In the genomic region with DNA sequence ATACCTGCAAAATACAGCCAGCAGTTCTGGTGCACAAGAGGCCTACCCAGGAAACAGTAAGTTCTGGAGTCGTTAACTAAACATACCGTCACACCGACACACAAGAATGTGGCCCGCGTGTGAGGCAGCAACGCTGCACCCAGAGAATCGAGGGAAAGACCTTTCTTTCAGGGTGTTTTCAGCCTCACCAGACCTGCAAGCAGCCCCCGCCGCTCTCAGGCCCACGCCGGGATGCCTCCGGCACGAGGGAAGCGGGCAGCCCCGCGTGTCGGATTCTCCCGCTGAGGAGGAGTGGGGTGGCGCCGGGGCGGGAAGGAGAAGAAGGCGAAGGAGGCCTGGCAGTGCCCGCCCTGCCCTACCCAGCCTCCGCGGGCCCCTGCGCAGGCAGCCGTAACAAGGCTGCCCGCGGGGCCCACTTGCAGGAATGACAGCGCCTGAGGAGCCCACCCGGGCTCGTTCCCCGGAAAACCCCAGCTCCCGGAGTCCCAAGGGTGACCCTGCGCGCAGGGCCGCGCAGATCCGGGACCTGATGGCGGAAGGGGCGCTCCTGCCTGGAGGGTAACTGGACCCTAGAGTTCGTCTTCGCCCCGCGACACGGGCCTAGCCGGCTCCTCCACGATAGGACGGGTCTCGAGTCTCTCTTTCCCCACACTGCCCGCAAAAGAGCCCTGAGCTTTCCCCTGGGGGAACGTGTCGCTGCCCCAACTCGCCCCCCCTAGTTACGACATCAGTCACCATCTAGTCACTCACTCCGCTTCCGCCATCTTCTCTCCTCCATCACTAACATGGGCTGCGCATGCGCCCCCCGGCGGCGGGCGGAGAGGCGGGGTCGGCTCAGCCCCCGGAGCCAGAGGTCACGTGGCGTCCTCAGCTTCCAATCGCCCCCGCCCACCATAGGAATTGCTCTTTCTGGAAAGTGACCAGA, we compare ENCODE assay signal across 8 cellular contexts. TPM values are rescaled to one million over a fixed set of nuclear protein-coding genes. Genes with fewer than 3 reads are reported as not detected.
DNase-seq lines count a peak whose midpoint lies in the region; ATAC-seq and TF ChIP-seq lines count a peak whose summit lies in the region.

A gene with protein sequence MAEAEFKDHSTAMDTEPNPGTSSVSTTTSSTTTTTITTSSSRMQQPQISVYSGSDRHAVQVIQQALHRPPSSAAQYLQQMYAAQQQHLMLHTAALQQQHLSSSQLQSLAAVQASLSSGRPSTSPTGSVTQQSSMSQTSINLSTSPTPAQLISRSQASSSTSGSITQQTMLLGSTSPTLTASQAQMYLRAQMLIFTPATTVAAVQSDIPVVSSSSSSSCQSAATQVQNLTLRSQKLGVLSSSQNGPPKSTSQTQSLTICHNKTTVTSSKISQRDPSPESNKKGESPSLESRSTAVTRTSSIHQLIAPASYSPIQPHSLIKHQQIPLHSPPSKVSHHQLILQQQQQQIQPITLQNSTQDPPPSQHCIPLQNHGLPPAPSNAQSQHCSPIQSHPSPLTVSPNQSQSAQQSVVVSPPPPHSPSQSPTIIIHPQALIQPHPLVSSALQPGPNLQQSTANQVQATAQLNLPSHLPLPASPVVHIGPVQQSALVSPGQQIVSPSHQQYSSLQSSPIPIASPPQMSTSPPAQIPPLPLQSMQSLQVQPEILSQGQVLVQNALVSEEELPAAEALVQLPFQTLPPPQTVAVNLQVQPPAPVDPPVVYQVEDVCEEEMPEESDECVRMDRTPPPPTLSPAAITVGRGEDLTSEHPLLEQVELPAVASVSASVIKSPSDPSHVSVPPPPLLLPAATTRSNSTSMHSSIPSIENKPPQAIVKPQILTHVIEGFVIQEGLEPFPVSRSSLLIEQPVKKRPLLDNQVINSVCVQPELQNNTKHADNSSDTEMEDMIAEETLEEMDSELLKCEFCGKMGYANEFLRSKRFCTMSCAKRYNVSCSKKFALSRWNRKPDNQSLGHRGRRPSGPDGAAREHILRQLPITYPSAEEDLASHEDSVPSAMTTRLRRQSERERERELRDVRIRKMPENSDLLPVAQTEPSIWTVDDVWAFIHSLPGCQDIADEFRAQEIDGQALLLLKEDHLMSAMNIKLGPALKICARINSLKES (minus strand): TSS at position 782 of the 925 bp plus-strand sequence. CDS start 18 bp downstream, at position 764.

- H3K4me3 ChIP-seq in AG10803 (ENCODE audit: low read length): peak within 1 kb of the TSS; percentile 77

- peak within 1 kb of the TSS; percentile 98 to 100 (median 99) for H3K4me3 Mint-ChIP-seq in immature natural killer cell

- H3K27me3 Mint-ChIP-seq in immature natural killer cell (ENCODE audit: low read depth in 3 of 3): peaks cover 3 to 14% (median 7%) of the 10 kb centered on the region in 3 donors

- DNase-seq in AG10803 (ENCODE audit: low read depth): peak; percentile 90
- peak; percentile 72 for DNase-seq in NCI-H345 treated with DMSO at 0.1 percent for 48 hours (lab: John Stamatoyannopoulos, UW; ENCODE audit: unreplicated experiment)
- DNase-seq in activated CD4-positive, CD25-positive, alpha-beta regulatory T cell (lab: John Stamatoyannopoulos, UW): peak; percentile 83 to 89 (median 86)
- peak; percentile 37 to 95 (median 88) for DNase-seq in caudate nucleus (lab: John Stamatoyannopoulos, UW)
- DNase-seq in immature natural killer cell: peak; percentile 93
- DNase-seq in smooth muscle cell of the brain vasculature (ENCODE audit: low read depth, low spot score): peak; percentile 80

- H3K27ac Mint-ChIP-seq in immature natural killer cell: peak within 1 kb of the TSS; percentile 95 to 100 (median 100)

- H3K27ac ChIP-seq in caudate nucleus (ENCODE audit: low read depth, low read length): peak within 1 kb of the TSS; percentile 93

- ATAC-seq in GM19035 (IDR thresholded peaks at IDR 0.05; ENCODE audit: unreplicated experiment) (peak; percentile 78), HG03342 (IDR thresholded peaks at IDR 0.05; ENCODE audit: unreplicated experiment) (peak; percentile 76)

- H3K36me3 Mint-ChIP-seq in immature natural killer cell: peaks cover 2 to 17% (median 3%) of the 10 kb centered on the region in 3 donors

- no peaks in the 10 kb centered on the region for H3K9me3 Mint-ChIP-seq in immature natural killer cell

- no peak for TF ChIP-seq CTCF in AG10803 (conservative IDR thresholded peaks at IDR 0.05; ENCODE audit: low read length)

- H3K4me1 Mint-ChIP-seq in immature natural killer cell: peaks cover 26 to 40% of the 10 kb centered on the region in 2 donors

RNA-seq across cellular contexts. Expression of the gene that starts here (rescaled TPM):
- 10 to 100 TPM; 18.2 to 37.2 (median 19.0) TPM for polyA plus RNA-seq in immature natural killer cell

Comparison
In these comparisons a context has a peak if more than half of its experiments do, and no peak if none do; other contexts are left out.
1. Peak in every context shown above with its lines: DNase-seq, ATAC-seq, H3K4me3 ChIP-seq and H3K27ac ChIP-seq.